16 cellular contexts compared by ENCODE assay signal in genomic region chr11:97893612-97894011, GRCh38.
"Had no signal": no experiment of that assay in that cellular context is flagged by ENCODE, and none has a peak within 500 bp of the region (broad histone marks: within the 10 kb centered on the region; RNA-seq: fewer than 3 reads in every experiment).

No MANE protein-coding gene starts in this region.

- DNase-seq: activated CD4-positive, alpha-beta memory T cell treated with anti-CD3 and anti-CD28 coated beads, Interleukin-2, amount 10 ng/mL, durations not matched to agents 7 days and 5 days; activated CD4-positive, alpha-beta T cell treated with anti-CD3 and anti-CD28 coated beads for 36 hours; activated gamma-delta T cell treated with Interleukin-2 at 50 U/mL for 16 hours; activated naive CD8-positive, alpha-beta T cell treated with anti-CD3 and anti-CD28 coated beads for 36 hours; activated T-cell treated with anti-CD3 and anti-CD28 coated beads, Interleukin-2, amount 50 U/mL, for 48 hours; anterior cingulate cortex; cerebellar nuclear complex; dermis blood vessel endothelial cell; hippocampal formation; left ventricle myocardium superior; mesendoderm; pancreas; stimulated activated CD4-positive, alpha-beta T cell treated with anti-CD3 and anti-CD28 coated beads, Interleukin-4, amount 100 ng/mL, for 1 hour; stimulated activated naive CD8-positive, alpha-beta T cell treated with anti-CD3 and anti-CD28 coated beads, Interleukin-15, amount 100 ng/mL, for 72 hours had no signal

- ATAC-seq: activated CD4-positive, alpha-beta T cell treated with anti-CD3 and anti-CD28 coated beads for 36 hours; left ventricle myocardium superior; pancreas; stimulated activated naive CD8-positive, alpha-beta T cell treated with anti-CD3 and anti-CD28 coated beads, Interleukin-15, amount 100 ng/mL, for 72 hours had no signal

- H3K4me1 ChIP-seq: pancreas had no signal

- H3K9me3 ChIP-seq: pancreas, thoracic aorta had no signal

- H3K27ac ChIP-seq: pancreas, thoracic aorta, VCaP had no signal

- H3K27me3 ChIP-seq: pancreas had no signal

- H3K4me3 ChIP-seq: pancreas, thoracic aorta had no signal

- H3K36me3 ChIP-seq: pancreas, thoracic aorta had no signal
